8 cellular contexts compared by ENCODE assay signal in genomic region chr1:222713091-222714012, GRCh38. TPM values are rescaled to one million over a fixed set of nuclear protein-coding genes. Genes with fewer than 3 reads are reported as not detected.
DNase-seq lines count a peak whose midpoint lies in the region; ATAC-seq, FAIRE-seq and TF ChIP-seq lines count a peak whose summit lies in the region.

No MANE protein-coding gene starts in this region.

- FAIRE-seq in H54 (lab: Jason Lieb, UNC): no peak

- CTCF ChIA-PET in RWPE1 (lab: Yijun Ruan, JAX): interaction anchor here (0.7 kb wide), 1 partner anchor 75 kb away, joined by 6 read pairs; no protein-coding TSS in a partner anchor

- peak; percentile 54; the same call in 1 of the 2 replicates for TF ChIP-seq POLR2A in H54 (IDR thresholded peaks at IDR 0.05; ENCODE audit: low read depth, low read length)

- peak overlapping the region; percentile 97 for H3K27ac ChIP-seq in RWPE1

- H3K27me3 Mint-ChIP-seq in natural killer cell treated with Interleukin-12 subunit alpha and Interleukin-12 subunit beta and Interleukin-15 and Interleukin-18, amount 100 ng/mL, for 72 hours: no peaks in the 10 kb centered on the region

- no peaks in the 10 kb centered on the region for H3K9me3 ChIP-seq in ES-I3 (ENCODE audit: control insufficient read depth, insufficient read depth, low read length)

- no peaks in the 10 kb centered on the region for H3K36me3 ChIP-seq in ES-I3 (ENCODE audit: insufficient read depth, low read length)

- H3K4me3 Mint-ChIP-seq in natural killer cell treated with Interleukin-12 subunit alpha and Interleukin-12 subunit beta and Interleukin-15 and Interleukin-18, amount 100 ng/mL, for 72 hours: peak overlapping the region; percentile 99

- H3K27ac Mint-ChIP-seq in natural killer cell treated with Interleukin-12 subunit alpha and Interleukin-12 subunit beta and Interleukin-15 and Interleukin-18, amount 100 ng/mL, for 72 hours: peak overlapping the region; percentile 95 to 100

- H3K4me1 Mint-ChIP-seq in natural killer cell treated with Interleukin-12 subunit alpha and Interleukin-12 subunit beta and Interleukin-15 and Interleukin-18, amount 100 ng/mL, for 72 hours (ENCODE audit: low read depth in 2 of 2): peaks cover 18 to 34% of the 10 kb centered on the region in 2 donors

- DNase-seq in H54 (ENCODE audit: insufficient read length, low spot score): peak; percentile 77
- peak; percentile 92 for DNase-seq in LoVo (ENCODE audit: low spot score)
- DNase-seq in RWPE1 (ENCODE audit: low spot score): peak; percentile 82
- DNase-seq in activated T-helper 9 cell treated with anti-CD3 and anti-CD28 coated beads, Interleukin-2, amount 50 U/mL, for 16 hours (ENCODE audit: low read depth): peak; percentile 85
- DNase-seq in fibroblast of peridontal ligament (ENCODE audit: extremely low read depth): peak; percentile 94
- DNase-seq in natural killer cell treated with Interleukin-12 subunit alpha and Interleukin-12 subunit beta and Interleukin-15 and Interleukin-18, amount 100 ng/mL, for 72 hours (ENCODE audit: low spot score): peak; percentile 92
- peak; percentile 90 for DNase-seq in stimulated activated naive CD8-positive, alpha-beta T cell treated with anti-CD3 and anti-CD28 coated beads, Interleukin-15, Interleukin-2, amounts not matched to agents 100 U/mL and 50 U/mL, for 24 hours

- POLR2A ChIA-PET in RWPE1 (lab: Yijun Ruan, JAX; ENCODE audit: low non-redundant PET): no interaction called here

- peak overlapping the region; percentile 97 for H3K9ac ChIP-seq in ES-I3 (ENCODE audit: low read depth, low read length)

- no peak for TF ChIP-seq CTCF in RWPE1 (conservative IDR thresholded peaks at IDR 0.05; ENCODE audit: low read depth)

- peaks cover 9% of the 10 kb centered on the region for H3K36me3 Mint-ChIP-seq in natural killer cell treated with Interleukin-12 subunit alpha and Interleukin-12 subunit beta and Interleukin-15 and Interleukin-18, amount 100 ng/mL, for 72 hours

- ATAC-seq in natural killer cell treated with Interleukin-12 subunit alpha and Interleukin-12 subunit beta and Interleukin-15 and Interleukin-18, amount 100 ng/mL, for 72 hours: peak; percentile 79 to 81
- ATAC-seq in stimulated activated naive CD8-positive, alpha-beta T cell treated with anti-CD3 and anti-CD28 coated beads, Interleukin-15, Interleukin-2, amounts not matched to agents 100 U/mL and 50 U/mL, for 24 hours: peak; percentile 82

- peaks cover 6% of the 10 kb centered on the region; the same call in 1 of the 2 replicates for H3K4me1 ChIP-seq in ES-I3 (ENCODE audit: insufficient read depth, low read length)

- no peaks in the 10 kb centered on the region for H3K9me3 Mint-ChIP-seq in natural killer cell treated with Interleukin-12 subunit alpha and Interleukin-12 subunit beta and Interleukin-15 and Interleukin-18, amount 100 ng/mL, for 72 hours

RNA-seq across cellular contexts. Expression of gene BROX, which starts 1.0 kb away (rescaled TPM):
- total RNA-seq in natural killer cell treated with Interleukin-12 subunit alpha and Interleukin-12 subunit beta and Interleukin-15 and Interleukin-18, amount 100 ng/mL, for 72 hours: 10 to 100 TPM; 36.3 to 38.9 TPM

RNA-seq across cellular contexts. Expression of gene AIDA, which starts 1.1 kb away (rescaled TPM):
- 10 to 100 TPM; 30.5 to 42.5 TPM for total RNA-seq in natural killer cell treated with Interleukin-12 subunit alpha and Interleukin-12 subunit beta and Interleukin-15 and Interleukin-18, amount 100 ng/mL, for 72 hours

RNA-seq across cellular contexts. Expression of gene FAM177B, which starts 23.6 kb away (rescaled TPM):
- under 1 TPM in 1 of 2 donors, not detected in 1; 0.98 TPM for total RNA-seq in natural killer cell treated with Interleukin-12 subunit alpha and Interleukin-12 subunit beta and Interleukin-15 and Interleukin-18, amount 100 ng/mL, for 72 hours

Comparison
In these comparisons a context has a peak if more than half of its experiments do, and no peak if none do; other contexts are left out.
1. Peak in every context shown above with its lines: DNase-seq, ATAC-seq and H3K27ac ChIP-seq.